ENCODE assay signal across 34 cellular contexts in the genomic region with DNA sequence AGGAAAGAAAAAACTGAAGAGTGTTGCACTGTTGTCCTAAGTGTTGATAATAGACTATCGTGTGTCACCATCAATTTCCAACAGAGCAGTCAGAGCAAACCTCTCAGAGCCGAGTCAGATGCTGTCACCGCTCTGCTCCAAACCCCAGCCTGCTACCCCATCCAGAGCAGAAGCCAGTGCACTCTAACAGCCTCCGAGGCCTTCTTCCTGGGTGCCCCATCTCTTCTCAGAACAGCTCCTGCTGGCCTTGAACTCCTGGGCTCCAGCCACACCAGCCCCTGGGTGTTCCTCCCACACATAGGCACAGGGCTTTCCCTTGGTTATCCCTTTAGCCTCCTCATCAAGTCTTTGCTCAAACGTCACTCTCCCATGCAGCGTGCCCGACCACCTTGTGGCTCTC. TPM values are rescaled to one million over a fixed set of nuclear protein-coding genes. Genes with fewer than 3 reads are reported as not detected.
"Had no signal": no experiment of that assay in that cellular context is flagged by ENCODE, and none has a peak within 500 bp of the region (broad histone marks: within the 10 kb centered on the region; RNA-seq: fewer than 3 reads in every experiment).

No MANE protein-coding gene starts in this region.

- H3K9me3 Mint-ChIP-seq: naive thymus-derived CD4-positive, alpha-beta T cell; natural killer cell; nephron; stimulated activated naive B cell treated with anti-CD40 and anti-IgM and Interleukin-4, amounts not matched to agents 10 μg/mL and 1 μg/mL and 100 μg/mL, for 72 hours; stimulated activated naive CD8-positive, alpha-beta T cell treated with anti-CD3 and anti-CD28 coated beads, Interleukin-15, Interleukin-2, amounts not matched to agents 100 ng/mL and 50 ng/mL, for 24 hours; type B pancreatic cell had no signal

- H3K79me2 ChIP-seq: parathyroid adenoma had no signal

- H3K27me3 ChIP-seq: ovary, thyroid gland, uterus had no signal

- ATAC-seq: naive thymus-derived CD4-positive, alpha-beta T cell; natural killer cell; psoas muscle; right cardiac atrium; sciatic nerve; stimulated activated naive B cell treated with anti-CD40 and anti-IgM and Interleukin-4, amounts not matched to agents 10 μg/mL and 1 μg/mL and 100 μg/mL, for 72 hours; upper lobe of right lung had no signal

- H3K9ac ChIP-seq: parathyroid adenoma had no signal

- H3K4me1 Mint-ChIP-seq: natural killer cell; nephron; stimulated activated naive B cell treated with anti-CD40 and anti-IgM and Interleukin-4, amounts not matched to agents 10 μg/mL and 1 μg/mL and 100 μg/mL, for 72 hours had no signal

- H3K4me3 Mint-ChIP-seq: naive thymus-derived CD4-positive, alpha-beta T cell; natural killer cell; nephron; stimulated activated naive B cell treated with anti-CD40 and anti-IgM and Interleukin-4, amounts not matched to agents 10 μg/mL and 1 μg/mL and 100 μg/mL, for 72 hours; stimulated activated naive CD8-positive, alpha-beta T cell treated with anti-CD3 and anti-CD28 coated beads, Interleukin-15, Interleukin-2, amounts not matched to agents 100 ng/mL and 50 ng/mL, for 24 hours; type B pancreatic cell had no signal

- H3K4me3 ChIP-seq: ovary, psoas muscle, skin epidermis, smooth muscle cell, spleen, stomach, thoracic aorta, thyroid gland, tibial nerve, upper lobe of right lung, uterus had no signal

- H3K27ac ChIP-seq: ovary, parathyroid adenoma, psoas muscle, skin epidermis, spleen, stomach, thoracic aorta, thyroid gland, tibial nerve, upper lobe of right lung, uterus had no signal

- H3K9me3 ChIP-seq: ovary, psoas muscle, spleen, stomach, thoracic aorta, thyroid gland, tibial nerve, upper lobe of right lung, uterus had no signal

- DNase-seq: naive thymus-derived CD4-positive, alpha-beta T cell; natural killer cell; occipital lobe; ovary; posterior cingulate gyrus; psoas muscle; right cardiac atrium; spleen; stimulated activated CD4-positive, alpha-beta T cell treated with anti-CD3 and anti-CD28 coated beads, Interleukin-12 subunit alpha, Interleukin-12 subunit beta, amount 100 ng/mL, for 4 hours; stimulated activated CD4-positive, alpha-beta T cell treated with anti-CD3 and anti-CD28 coated beads, Interleukin-1b, Interleukin-23, amount 100 ng/mL, for 48 hours; stimulated activated CD4-positive, alpha-beta T cell treated with anti-CD3 and anti-CD28 coated beads, Interleukin-4, amount 100 ng/mL, for 1 hour; stimulated activated CD4-positive, alpha-beta T cell treated with anti-CD3 and anti-CD28 coated beads, Interleukin-4, amount 100 ng/mL, for 4 hours; stimulated activated CD8-positive, alpha-beta memory T cell treated with anti-CD3 and anti-CD28 coated beads, Interleukin-4, amount 100 ng/mL, for 48 hours; stimulated activated naive B cell treated with anti-CD40 and anti-IgM and Interleukin-4, amounts not matched to agents 10 μg/mL and 1 μg/mL and 100 μg/mL, for 72 hours; stimulated activated naive CD4-positive, alpha-beta T cell treated with Interleukin-2 at 50 U/mL for 16 hours; stomach; thyroid gland; upper lobe of right lung; uterus had no signal

- H2AFZ ChIP-seq: parathyroid adenoma had no signal

- H3K27ac Mint-ChIP-seq: natural killer cell; nephron; progenitor cell of endocrine pancreas; stimulated activated naive B cell treated with anti-CD40 and anti-IgM and Interleukin-4, amounts not matched to agents 10 μg/mL and 1 μg/mL and 100 μg/mL, for 72 hours; stimulated activated naive CD8-positive, alpha-beta T cell treated with anti-CD3 and anti-CD28 coated beads, Interleukin-15, Interleukin-2, amounts not matched to agents 100 ng/mL and 50 ng/mL, for 24 hours; type B pancreatic cell had no signal

- H3K4me1 ChIP-seq: parathyroid adenoma, psoas muscle, spleen, stomach, thyroid gland, tibial nerve, upper lobe of right lung, uterus had no signal

- H3K36me3 ChIP-seq: ovary, spleen, stomach, thoracic aorta, thyroid gland, tibial nerve, upper lobe of right lung, uterus had no signal

- H3K4me2 ChIP-seq: smooth muscle cell had no signal

- H3K36me3 Mint-ChIP-seq: naive thymus-derived CD4-positive, alpha-beta T cell; natural killer cell; stimulated activated naive B cell treated with anti-CD40 and anti-IgM and Interleukin-4, amounts not matched to agents 10 μg/mL and 1 μg/mL and 100 μg/mL, for 72 hours; type B pancreatic cell had no signal

RNA-seq across cellular contexts. Expression of a gene that starts 21.0 kb away (rescaled TPM):
- total RNA-seq: naive thymus-derived CD4-positive, alpha-beta T cell; natural killer cell; occipital lobe; osteoblast; progenitor cell of endocrine pancreas; psoas muscle; right cardiac atrium; sciatic nerve; spleen; stomach; subcutaneous adipose tissue; thoracic aorta; tibial nerve; upper lobe of right lung; urinary bladder had no signal
- polyA plus RNA-seq: naive thymus-derived CD4-positive, alpha-beta T cell; neural cell; psoas muscle; right cardiac atrium; spleen; urinary bladder had no signal

RNA-seq across cellular contexts. Expression of a gene that starts 57.5 kb away (rescaled TPM):
- total RNA-seq: occipital lobe, osteoblast, right cardiac atrium, smooth muscle cell, temporal lobe had no signal
- polyA plus RNA-seq: smooth muscle cell had no signal
